10 cellular contexts compared by ENCODE assay signal in the genomic region with DNA sequence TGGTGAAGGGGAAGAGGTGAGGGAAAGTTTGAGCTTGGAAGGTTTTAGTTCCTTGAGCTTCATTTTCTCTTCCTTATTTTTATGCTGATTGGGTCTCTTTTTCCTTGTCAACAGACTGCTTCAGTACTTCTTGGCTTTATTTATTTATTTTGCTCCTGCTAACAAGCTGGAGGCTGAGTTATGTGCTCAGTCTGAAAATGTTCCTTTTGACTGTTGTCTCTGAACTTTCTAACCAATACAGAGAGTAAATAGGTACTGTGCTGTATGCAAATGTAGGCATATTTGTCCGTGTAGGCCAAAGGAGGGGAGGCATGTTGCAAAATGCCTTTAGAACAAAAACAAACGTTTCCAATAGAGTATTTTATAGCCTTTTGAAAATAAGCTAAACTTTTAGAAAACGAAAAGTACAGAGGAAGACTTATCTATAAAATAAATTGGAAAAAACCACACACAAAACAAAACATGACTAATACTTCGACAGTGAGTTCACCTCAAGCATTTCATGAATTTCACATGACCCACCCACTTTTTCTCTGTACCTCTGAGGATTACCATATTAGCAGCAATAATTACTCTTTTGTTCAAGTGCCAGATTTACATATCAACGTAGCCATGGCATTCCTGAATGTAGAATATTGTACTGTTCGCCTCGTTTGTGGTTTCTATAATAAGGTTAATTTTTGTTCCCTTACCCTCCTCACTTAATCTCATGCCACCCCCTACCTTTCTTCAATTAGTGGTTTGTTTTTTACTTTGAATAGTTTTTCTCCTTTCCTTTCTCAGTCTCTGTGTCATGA. TPM values are rescaled to one million over a fixed set of nuclear protein-coding genes. Genes with fewer than 3 reads are reported as not detected.
A peak's percentile ranks its signal among the peaks of the same experiment; 100 is the strongest.
DNase-seq lines count a peak whose midpoint lies in the region; ATAC-seq, FAIRE-seq and TF ChIP-seq lines count a peak whose summit lies in the region.
"Had no signal": no experiment of that assay in that cellular context is flagged by ENCODE, and none has a peak within 500 bp of the region (broad histone marks: within the 10 kb centered on the region; RNA-seq: fewer than 3 reads in every experiment).

No MANE protein-coding gene starts in this region.

- H3K79me2 ChIP-seq in K562 (ENCODE audit: control insufficient read depth, insufficient read depth, low read length) = no peaks in the 10 kb centered on the region

- peak; percentile 14 for DNase-seq in NOMO-1 treated with DMSO at 0.1 percent for 48 hours (lab: John Stamatoyannopoulos, UW; ENCODE audit: unreplicated experiment)
- no peak for DNase-seq in NOMO-1 treated with dmso at 0.1 percent for 144 hours (lab: John Stamatoyannopoulos, UW; ENCODE audit: unreplicated experiment)
- DNase-seq in K562 (ENCODE audit: extremely low read depth in 1 of 4, low spot score in 3 of 4) = no peak
- no peak for DNase-seq in spleen
- DNase-seq in effector memory CD4-positive, alpha-beta T cell = no peak
- DNase-seq in cerebellar cortex (ENCODE audit: low spot score) = no peak
- DNase-seq in central memory CD4-positive, alpha-beta T cell = no peak
- DNase-seq: foreskin melanocyte had no signal

- CTCF ChIA-PET in K562 (lab: Yijun Ruan, JAX; ENCODE audit: low intra/inter-chr PET ratio) = no interaction called here

- intact Hi-C loops in K562 (cut with micrococcal nuclease) = no loop called here
- intact Hi-C loops in spleen (cut with DNase I; ENCODE audit: low total_unique reads) = no loop called here

- TF ChIP-seq POLR2A in K562 (conservative IDR thresholded peaks at IDR 0.05) (no peak), spleen (IDR thresholded peaks at IDR 0.05) (no peak)

- H3K4me2 ChIP-seq in K562 (ENCODE audit: insufficient read depth, low read length) = no peak overlapping the region

- H3K4me1 ChIP-seq in K562 (replicated peaks in 1 of 2; ENCODE audit: control insufficient read depth in 2 of 2, insufficient read depth in 2 of 2, low read length in 2 of 2) = peaks cover 0 to 6% of the 10 kb centered on the region in 2 experiments; a peak in 3 of 5 replicates
- peaks cover 0 to 12% (median 7%) of the 10 kb centered on the region in 6 donors for H3K4me1 ChIP-seq in spleen
- H3K4me1 ChIP-seq in effector memory CD4-positive, alpha-beta T cell (ENCODE audit: control insufficient read depth, insufficient read depth, low read length, poor library complexity, severe bottlenecking) = peaks cover 10% of the 10 kb centered on the region

- peak; percentile 53 for ATAC-seq in HG03354 (IDR thresholded peaks at IDR 0.05; ENCODE audit: poor library complexity, severe bottlenecking, unreplicated experiment)
- no peak for ATAC-seq in K562

- TF ChIP-seq EP300 in K562 (IDR thresholded peaks at IDR 0.05; ENCODE audit: low read length) = no peak

- WGBS in K562 (ENCODE audit: insufficient coverage, low coverage, missing lambda C conversion rate) = 36% methylated on average over 7 of the region's 7 CpGs
- WGBS in spleen, 5 donors = 47 to 73% (median 64%) methylated on average over 7 of the region's 7 CpGs

- in situ Hi-C loops in K562 (cut with MboI) = no loop called here

- no peak overlapping the region for H3K9ac ChIP-seq in K562 (ENCODE audit: insufficient read depth in 1 of 2, low read depth in 2 of 2, low read length in 2 of 2)

- H2AFZ ChIP-seq in K562 (ENCODE audit: low read depth, low read length) = peak overlapping the region; percentile 84

- H4K20me1 ChIP-seq in K562 (replicated peaks; ENCODE audit: control insufficient read depth, insufficient read depth, low read length) = no peaks in the 10 kb centered on the region

- BruUV-seq in K562 (replicated peaks; lab: Mats Ljungman, UMichigan) = no TSS peak

- TF ChIP-seq CTCF in K562 (IDR thresholded peaks at IDR 0.05 in 2 of 3, conservative IDR thresholded peaks at IDR 0.05 in 1 of 3; ENCODE audit: insufficient read depth in 2 of 3, low read depth in 1 of 3, low read length in 3 of 3) (no peak), spleen (IDR thresholded peaks at IDR 0.05 in 8 of 11, conservative IDR thresholded peaks at IDR 0.05 in 3 of 11) (no peak)

- no peak overlapping the region for H3K27ac ChIP-seq in K562 (ENCODE audit: extremely low read depth, low read depth, low read length)
- peak overlapping the region in 5 of 8 donors; percentile 27 to 65 (median 45) for H3K27ac ChIP-seq in spleen
- H3K27ac ChIP-seq in effector memory CD4-positive, alpha-beta T cell (ENCODE audit: insufficient read depth, low read length, poor library complexity, severe bottlenecking) = no peak overlapping the region
- H3K27ac ChIP-seq: 22Rv1 had no signal

- H3K36me3 ChIP-seq in K562 (ENCODE audit: control insufficient read depth, insufficient read depth, low read length) (no peaks in the 10 kb centered on the region), spleen (no peaks in the 10 kb centered on the region)
- no peaks in the 10 kb centered on the region for H3K36me3 ChIP-seq in effector memory CD4-positive, alpha-beta T cell (ENCODE audit: control insufficient read depth, insufficient read depth, low read length)

- no peak for FAIRE-seq in K562 (lab: Jason Lieb, UNC)

- H3K9me3 ChIP-seq in K562 (replicated peaks; ENCODE audit: control insufficient read depth, insufficient read depth, low read depth, low read length) = no peaks in the 10 kb centered on the region
- H3K9me3 ChIP-seq in spleen = no peaks in the 10 kb centered on the region
- H3K9me3 ChIP-seq in effector memory CD4-positive, alpha-beta T cell (ENCODE audit: control insufficient read depth, low read length) = no peaks in the 10 kb centered on the region

- no peak for TF ChIP-seq RAD21 in K562 (CRISPR knock-in tag; conservative IDR thresholded peaks at IDR 0.05 in 1 of 2, IDR thresholded peaks at IDR 0.05 in 1 of 2)

- no peaks in the 10 kb centered on the region for H3K27me3 ChIP-seq in K562 (ENCODE audit: control insufficient read depth in 2 of 2, insufficient read depth in 2 of 2, low read length in 2 of 2)
- no peaks in the 10 kb centered on the region for H3K27me3 ChIP-seq in spleen (replicated peaks in 1 of 7)
- no peaks in the 10 kb centered on the region for H3K27me3 ChIP-seq in effector memory CD4-positive, alpha-beta T cell (replicated peaks; ENCODE audit: control insufficient read depth, insufficient read depth, low read length, poor library complexity, severe bottlenecking)

- H3K4me3 ChIP-seq in K562 (no peak overlapping the region), spleen (no peak overlapping the region)
- H3K4me3 ChIP-seq in effector memory CD4-positive, alpha-beta T cell (ENCODE audit: insufficient read depth, low read depth, low read length, poor library complexity, severe bottlenecking) = no peak overlapping the region

- POLR2A ChIA-PET in K562 (lab: Yijun Ruan, JAX) = no interaction called here

- no peaks in the 10 kb centered on the region for H3K9me1 ChIP-seq in K562 (ENCODE audit: control insufficient read depth, insufficient read depth, low read length)

RNA-seq across cellular contexts. Expression of gene CREBL2, which starts 4.7 kb away (rescaled TPM):
- 2.3 and 3.8 TPM in 2 replicates for total RNA-seq in K562 (2011; cell fraction: chromatin; rRNA removed; ENCODE audit: low replicate concordance)
- 2.0 and 2.9 TPM in 2 replicates for total RNA-seq in K562 (2011; cell fraction: nucleolus; rRNA removed)
- 3.2 and 6.9 TPM in 2 replicates for total RNA-seq in K562 (2011; cell fraction: nucleoplasm; rRNA removed)
- total RNA-seq in K562 (2014; rRNA removed) (7.3 and 8.9 TPM in 2 replicates), K562 (2014; rRNA removed; fragmentation: Illumina TruSeq; extraction: Trizol) (5.7 and 6.4 TPM in 2 replicates), K562 (2015; rRNA removed; fragmentation: Illumina TruSeq; extraction: Trizol) (5.5 and 5.6 TPM in 2 replicates), K562 (2021) (3.8 and 5.2 TPM in 2 replicates), spleen (10 to 100 TPM; 28.6 to 76.0 (median 60.7) TPM)
- polyA plus RNA-seq in K562 (2011; rRNA removed) (4.7 and 5.2 TPM in 2 replicates), K562 (2014; fragmentation: Illumina TruSeq; extraction: Trizol) (4.6 and 5.0 TPM in 2 replicates), K562 (2014; fragmentation: Nextera tagmentation; extraction: Ambion mirVana) (1 to 10 TPM; 1.7 to 1.9 TPM), K562 (2014; rRNA removed) (2.9 and 4.8 TPM in 2 replicates), spleen (10 to 100 TPM; 14.3 to 28.3 (median 21.6) TPM)
- 2.1 and 3.8 TPM in 2 replicates for polyA plus RNA-seq in K562 (2011; cell fraction: cytosol; rRNA removed)
- 1.8 and 2.6 TPM in 2 replicates for polyA plus RNA-seq in K562 (2011; cell fraction: nucleus; rRNA removed)
- polyA plus RNA-seq in K562 (2012) = 4.4 and 7.9 TPM in 2 replicates
- 6.3 and 7.0 TPM in 2 replicates for polyA minus RNA-seq in K562 (2011; rRNA and poly(A)+ RNA removed)
- 2.6 TPM in 2 replicates for polyA minus RNA-seq in K562 (2011; cell fraction: cytosol; rRNA and poly(A)+ RNA removed)
- 1.8 and 2.7 TPM in 2 replicates for polyA minus RNA-seq in K562 (2011; cell fraction: nucleus; rRNA and poly(A)+ RNA removed)

RNA-seq across cellular contexts. Expression of gene DUSP16, which starts 44.3 kb away (rescaled TPM):
- total RNA-seq in K562 (2011; cell fraction: chromatin; rRNA removed; ENCODE audit: low replicate concordance) = 11.4 and 26.0 TPM in 2 replicates
- 5.7 and 5.8 TPM in 2 replicates for total RNA-seq in K562 (2011; cell fraction: nucleolus; rRNA removed)
- 7.7 and 9.8 TPM in 2 replicates for total RNA-seq in K562 (2011; cell fraction: nucleoplasm; rRNA removed)
- total RNA-seq in K562 (2014; rRNA removed) = 4.7 and 5.6 TPM in 2 replicates
- total RNA-seq in K562 (2014; rRNA removed; fragmentation: Illumina TruSeq; extraction: Trizol) = 5.7 and 7.1 TPM in 2 replicates
- 6.2 and 6.4 TPM in 2 replicates for total RNA-seq in K562 (2015; rRNA removed; fragmentation: Illumina TruSeq; extraction: Trizol)
- total RNA-seq in K562 (2021) = 9.2 and 10.1 TPM in 2 replicates
- 10.0 and 12.3 TPM in 2 replicates for polyA plus RNA-seq in K562 (2011; rRNA removed)
- polyA plus RNA-seq in K562 (2011; cell fraction: cytosol; rRNA removed) = 6.5 and 7.6 TPM in 2 replicates
- 4.4 and 7.8 TPM in 2 replicates for polyA plus RNA-seq in K562 (2011; cell fraction: nucleus; rRNA removed)
- polyA plus RNA-seq in K562 (2012) = 4.5 and 5.1 TPM in 2 replicates
- 7.0 and 8.0 TPM in 2 replicates for polyA plus RNA-seq in K562 (2014; fragmentation: Illumina TruSeq; extraction: Trizol)
- 1 to 10 TPM in 1 of 2 experiments, under 1 TPM in 1; 0.70 to 1.1 TPM for polyA plus RNA-seq in K562 (2014; fragmentation: Nextera tagmentation; extraction: Ambion mirVana)
- polyA plus RNA-seq in K562 (2014; rRNA removed) = 5.1 and 5.8 TPM in 2 replicates
- 18.1 and 24.1 TPM in 2 replicates for polyA minus RNA-seq in K562 (2011; rRNA and poly(A)+ RNA removed)
- 9.5 and 10.6 TPM in 2 replicates for polyA minus RNA-seq in K562 (2011; cell fraction: cytosol; rRNA and poly(A)+ RNA removed)
- polyA minus RNA-seq in K562 (2011; cell fraction: nucleus; rRNA and poly(A)+ RNA removed) = 3.1 and 7.0 TPM in 2 replicates
- total RNA-seq in spleen = 10 to 100 TPM; 19.2 to 43.7 (median 22.1) TPM
- 1 to 10 TPM; 2.2 to 4.7 (median 2.3) TPM for polyA plus RNA-seq in spleen

Comparison
In these comparisons a context has a peak if more than half of its experiments do, and no peak if none do; other contexts are left out.
1. H3K27ac ChIP-seq: peak in spleen (5 of 8); none in K562 (single experiment) and effector memory CD4-positive, alpha-beta T cell (single experiment).